Comparison of ENCODE assay signal across 1 cellular context in the genomic region with DNA sequence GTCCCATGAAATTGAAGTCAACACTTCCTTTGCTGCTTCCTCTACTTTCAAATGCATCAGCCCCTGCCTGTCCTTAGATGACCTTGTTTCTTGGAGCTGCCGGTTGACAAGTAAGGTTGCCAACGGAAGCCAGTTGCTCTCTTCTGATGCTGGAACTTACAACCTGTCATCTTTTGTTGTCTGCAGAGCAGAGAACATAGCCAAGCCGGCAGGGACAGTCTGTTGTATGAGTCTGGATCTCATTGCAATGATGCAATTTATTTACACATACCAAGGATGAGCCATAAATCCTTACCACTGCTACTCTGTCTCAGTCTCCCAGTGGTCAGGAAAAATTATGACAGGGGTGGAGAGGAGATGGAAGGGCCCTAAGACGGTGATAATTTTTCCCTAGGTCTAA.
TF ChIP-seq lines count a peak whose summit lies in the region.

No MANE protein-coding gene starts in this region.

TF ChIP-seq in H1, 55 proteins besides CTCF, POLR2A, EP300 and RAD21 (continued from another document):
- TF ChIP-seq, protein P1, sequence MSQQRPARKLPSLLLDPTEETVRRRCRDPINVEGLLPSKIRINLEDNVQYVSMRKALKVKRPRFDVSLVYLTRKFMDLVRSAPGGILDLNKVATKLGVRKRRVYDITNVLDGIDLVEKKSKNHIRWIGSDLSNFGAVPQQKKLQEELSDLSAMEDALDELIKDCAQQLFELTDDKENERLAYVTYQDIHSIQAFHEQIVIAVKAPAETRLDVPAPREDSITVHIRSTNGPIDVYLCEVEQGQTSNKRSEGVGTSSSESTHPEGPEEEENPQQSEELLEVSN (IDR thresholded peaks at IDR 0.05): no peak
- TF ChIP-seq PHF8 (conservative IDR thresholded peaks at IDR 0.05; ENCODE audit: low read depth, low read length) (no peak), TAF7 (optimal IDR thresholded peaks at IDR 0.05; ENCODE audit: borderline replicate concordance, low read depth, low read length) (no peak), CBX5 (IDR thresholded peaks at IDR 0.05; ENCODE audit: low read depth, low read length) (no peak), SP4 (IDR thresholded peaks at IDR 0.05; ENCODE audit: low read length) (no peak), NRF1 (IDR thresholded peaks at IDR 0.05; ENCODE audit: low read depth, low read length) (no peak)
